Comparison of ENCODE assay signal across 1 cellular context in genomic region chr11:34806875-34807274, GRCh38.
TF ChIP-seq lines count a peak whose summit lies in the region.

No MANE protein-coding gene starts in this region.

TF ChIP-seq in K562, 482 proteins besides CTCF, POLR2A, EP300 and RAD21 (continued from another document):
- TF ChIP-seq, protein P1, sequence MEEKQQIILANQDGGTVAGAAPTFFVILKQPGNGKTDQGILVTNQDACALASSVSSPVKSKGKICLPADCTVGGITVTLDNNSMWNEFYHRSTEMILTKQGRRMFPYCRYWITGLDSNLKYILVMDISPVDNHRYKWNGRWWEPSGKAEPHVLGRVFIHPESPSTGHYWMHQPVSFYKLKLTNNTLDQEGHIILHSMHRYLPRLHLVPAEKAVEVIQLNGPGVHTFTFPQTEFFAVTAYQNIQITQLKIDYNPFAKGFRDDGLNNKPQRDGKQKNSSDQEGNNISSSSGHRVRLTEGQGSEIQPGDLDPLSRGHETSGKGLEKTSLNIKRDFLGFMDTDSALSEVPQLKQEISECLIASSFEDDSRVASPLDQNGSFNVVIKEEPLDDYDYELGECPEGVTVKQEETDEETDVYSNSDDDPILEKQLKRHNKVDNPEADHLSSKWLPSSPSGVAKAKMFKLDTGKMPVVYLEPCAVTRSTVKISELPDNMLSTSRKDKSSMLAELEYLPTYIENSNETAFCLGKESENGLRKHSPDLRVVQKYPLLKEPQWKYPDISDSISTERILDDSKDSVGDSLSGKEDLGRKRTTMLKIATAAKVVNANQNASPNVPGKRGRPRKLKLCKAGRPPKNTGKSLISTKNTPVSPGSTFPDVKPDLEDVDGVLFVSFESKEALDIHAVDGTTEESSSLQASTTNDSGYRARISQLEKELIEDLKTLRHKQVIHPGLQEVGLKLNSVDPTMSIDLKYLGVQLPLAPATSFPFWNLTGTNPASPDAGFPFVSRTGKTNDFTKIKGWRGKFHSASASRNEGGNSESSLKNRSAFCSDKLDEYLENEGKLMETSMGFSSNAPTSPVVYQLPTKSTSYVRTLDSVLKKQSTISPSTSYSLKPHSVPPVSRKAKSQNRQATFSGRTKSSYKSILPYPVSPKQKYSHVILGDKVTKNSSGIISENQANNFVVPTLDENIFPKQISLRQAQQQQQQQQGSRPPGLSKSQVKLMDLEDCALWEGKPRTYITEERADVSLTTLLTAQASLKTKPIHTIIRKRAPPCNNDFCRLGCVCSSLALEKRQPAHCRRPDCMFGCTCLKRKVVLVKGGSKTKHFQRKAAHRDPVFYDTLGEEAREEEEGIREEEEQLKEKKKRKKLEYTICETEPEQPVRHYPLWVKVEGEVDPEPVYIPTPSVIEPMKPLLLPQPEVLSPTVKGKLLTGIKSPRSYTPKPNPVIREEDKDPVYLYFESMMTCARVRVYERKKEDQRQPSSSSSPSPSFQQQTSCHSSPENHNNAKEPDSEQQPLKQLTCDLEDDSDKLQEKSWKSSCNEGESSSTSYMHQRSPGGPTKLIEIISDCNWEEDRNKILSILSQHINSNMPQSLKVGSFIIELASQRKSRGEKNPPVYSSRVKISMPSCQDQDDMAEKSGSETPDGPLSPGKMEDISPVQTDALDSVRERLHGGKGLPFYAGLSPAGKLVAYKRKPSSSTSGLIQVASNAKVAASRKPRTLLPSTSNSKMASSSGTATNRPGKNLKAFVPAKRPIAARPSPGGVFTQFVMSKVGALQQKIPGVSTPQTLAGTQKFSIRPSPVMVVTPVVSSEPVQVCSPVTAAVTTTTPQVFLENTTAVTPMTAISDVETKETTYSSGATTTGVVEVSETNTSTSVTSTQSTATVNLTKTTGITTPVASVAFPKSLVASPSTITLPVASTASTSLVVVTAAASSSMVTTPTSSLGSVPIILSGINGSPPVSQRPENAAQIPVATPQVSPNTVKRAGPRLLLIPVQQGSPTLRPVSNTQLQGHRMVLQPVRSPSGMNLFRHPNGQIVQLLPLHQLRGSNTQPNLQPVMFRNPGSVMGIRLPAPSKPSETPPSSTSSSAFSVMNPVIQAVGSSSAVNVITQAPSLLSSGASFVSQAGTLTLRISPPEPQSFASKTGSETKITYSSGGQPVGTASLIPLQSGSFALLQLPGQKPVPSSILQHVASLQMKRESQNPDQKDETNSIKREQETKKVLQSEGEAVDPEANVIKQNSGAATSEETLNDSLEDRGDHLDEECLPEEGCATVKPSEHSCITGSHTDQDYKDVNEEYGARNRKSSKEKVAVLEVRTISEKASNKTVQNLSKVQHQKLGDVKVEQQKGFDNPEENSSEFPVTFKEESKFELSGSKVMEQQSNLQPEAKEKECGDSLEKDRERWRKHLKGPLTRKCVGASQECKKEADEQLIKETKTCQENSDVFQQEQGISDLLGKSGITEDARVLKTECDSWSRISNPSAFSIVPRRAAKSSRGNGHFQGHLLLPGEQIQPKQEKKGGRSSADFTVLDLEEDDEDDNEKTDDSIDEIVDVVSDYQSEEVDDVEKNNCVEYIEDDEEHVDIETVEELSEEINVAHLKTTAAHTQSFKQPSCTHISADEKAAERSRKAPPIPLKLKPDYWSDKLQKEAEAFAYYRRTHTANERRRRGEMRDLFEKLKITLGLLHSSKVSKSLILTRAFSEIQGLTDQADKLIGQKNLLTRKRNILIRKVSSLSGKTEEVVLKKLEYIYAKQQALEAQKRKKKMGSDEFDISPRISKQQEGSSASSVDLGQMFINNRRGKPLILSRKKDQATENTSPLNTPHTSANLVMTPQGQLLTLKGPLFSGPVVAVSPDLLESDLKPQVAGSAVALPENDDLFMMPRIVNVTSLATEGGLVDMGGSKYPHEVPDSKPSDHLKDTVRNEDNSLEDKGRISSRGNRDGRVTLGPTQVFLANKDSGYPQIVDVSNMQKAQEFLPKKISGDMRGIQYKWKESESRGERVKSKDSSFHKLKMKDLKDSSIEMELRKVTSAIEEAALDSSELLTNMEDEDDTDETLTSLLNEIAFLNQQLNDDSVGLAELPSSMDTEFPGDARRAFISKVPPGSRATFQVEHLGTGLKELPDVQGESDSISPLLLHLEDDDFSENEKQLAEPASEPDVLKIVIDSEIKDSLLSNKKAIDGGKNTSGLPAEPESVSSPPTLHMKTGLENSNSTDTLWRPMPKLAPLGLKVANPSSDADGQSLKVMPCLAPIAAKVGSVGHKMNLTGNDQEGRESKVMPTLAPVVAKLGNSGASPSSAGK (IDR thresholded peaks at IDR 0.05), result peak; percentile 43
- TF ChIP-seq, protein P2, sequence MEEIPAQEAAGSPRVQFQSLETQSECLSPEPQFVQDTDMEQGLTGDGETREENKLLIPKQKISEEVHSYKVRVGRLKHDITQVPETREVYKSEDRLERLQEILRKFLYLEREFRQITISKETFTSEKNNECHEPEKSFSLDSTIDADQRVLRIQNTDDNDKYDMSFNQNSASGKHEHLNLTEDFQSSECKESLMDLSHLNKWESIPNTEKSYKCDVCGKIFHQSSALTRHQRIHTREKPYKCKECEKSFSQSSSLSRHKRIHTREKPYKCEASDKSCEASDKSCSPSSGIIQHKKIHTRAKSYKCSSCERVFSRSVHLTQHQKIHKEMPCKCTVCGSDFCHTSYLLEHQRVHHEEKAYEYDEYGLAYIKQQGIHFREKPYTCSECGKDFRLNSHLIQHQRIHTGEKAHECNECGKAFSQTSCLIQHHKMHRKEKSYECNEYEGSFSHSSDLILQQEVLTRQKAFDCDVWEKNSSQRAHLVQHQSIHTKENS (CRISPR knock-in tag; IDR thresholded peaks at IDR 0.05), result no peak
